14 cellular contexts compared by ENCODE assay signal in genomic region chr10:61994404-61995031, GRCh38.
DNase-seq lines count a peak whose midpoint lies in the region; ATAC-seq and TF ChIP-seq lines count a peak whose summit lies in the region.
"Had no signal": no experiment of that assay in that cellular context is flagged by ENCODE, and none has a peak within 500 bp of the region (broad histone marks: within the 10 kb centered on the region; RNA-seq: fewer than 3 reads in every experiment).

No MANE protein-coding gene starts in this region.

- CTCF ChIA-PET in SK-N-SH (lab: Yijun Ruan, JAX), result interaction anchor here (0.7 kb wide), 1 partner anchor 1343 kb away, joined by 3 read pairs; no protein-coding TSS in a partner anchor
- CTCF ChIA-PET in activated CD4-positive, alpha-beta memory T cell treated with anti-CD3 and anti-CD28 coated beads, Interleukin-2, amount 10 ng/mL, durations not matched to agents 7 days and 5 days (lab: Charles Lee), result interaction anchor here (1.8 to 3.3 kb wide), 2 partner anchors 93 to 98 kb away, joined by 7 to 32 read pairs; partner anchors contain the start of gene ARID5B

- 84% methylated on average over 6 of the region's 6 CpGs for WGBS in SK-N-SH (ENCODE audit: low lambda C conversion rate)

- peak overlapping the region; percentile 59 for H3K4me2 ChIP-seq in SK-N-SH

- peaks cover 2% of the 10 kb centered on the region for H3K9me3 Mint-ChIP-seq in activated CD4-positive, alpha-beta memory T cell treated with anti-CD3 and anti-CD28 coated beads, Interleukin-2, amount 10 ng/mL, durations not matched to agents 7 days and 5 days
- H3K9me3 Mint-ChIP-seq in immature natural killer cell, result no peaks in the 10 kb centered on the region
- H3K9me3 Mint-ChIP-seq in stimulated activated memory B cell treated with anti-CD40 and anti-IgM and Interleukin-4, amounts not matched to agents 10 μg/mL and 1 μg/mL and 100 μg/mL, for 72 hours, result peaks cover 3% of the 10 kb centered on the region

- H3K36me3 ChIP-seq in SK-N-SH (replicated peaks in 1 of 2; ENCODE audit: control insufficient read depth in 1 of 2, insufficient read depth in 2 of 2, low read length in 1 of 2), result peaks cover 2 to 6% of the 10 kb centered on the region in 2 experiments

- TF ChIP-seq RAD21 in SK-N-SH (IDR thresholded peaks at IDR 0.05; ENCODE audit: low read length), result no peak

- no peaks in the 10 kb centered on the region for H3K9me2 ChIP-seq in SK-N-SH

- no peak for DNase-seq in SK-N-SH
- no peak for DNase-seq in activated CD4-positive, alpha-beta memory T cell treated with anti-CD3 and anti-CD28 coated beads, Interleukin-2, amount 10 ng/mL, durations not matched to agents 7 days and 5 days
- DNase-seq in immature natural killer cell, result no peak
- no peak for DNase-seq in SIG-M5 treated with dmso at 0.1 percent for 504 hours (lab: John Stamatoyannopoulos, UW; ENCODE audit: unreplicated experiment)
- no peak for DNase-seq in activated CD8-positive, alpha-beta memory T cell treated with anti-CD3 and anti-CD28 coated beads, Interleukin-2, amount 50 U/mL, for 4 hours
- DNase-seq: ACHN; activated effector memory CD4-positive, alpha-beta T cell treated with Interleukin-2 at 50 U/mL for 16 hours; mesendoderm; MV-4-11; SHP77 treated with DMSO at 0.1 percent for 48 hours; stimulated activated CD4-positive, alpha-beta T cell treated with anti-CD3 and anti-CD28 coated beads, Interleukin-4, amount 100 ng/mL, for 1 hour had no signal

- H3K4me3 ChIP-seq in SK-N-SH (ENCODE audit: low read depth in 2 of 2, low read length in 1 of 2), result no peak overlapping the region; a peak in 2 of 4 replicates

- POLR2A ChIA-PET in SK-N-SH (lab: Yijun Ruan, JAX), result no interaction called here
- POLR2A ChIA-PET in activated CD4-positive, alpha-beta memory T cell treated with anti-CD3 and anti-CD28 coated beads, Interleukin-2, amount 10 ng/mL, durations not matched to agents 7 days and 5 days (lab: Charles Lee), result interaction anchor here (0.8 to 13.5 kb wide), 13 partner anchors 8 to 190 kb away, joined by 3 to 355 read pairs (median 9); partner anchors contain the start of gene ARID5B

- H2AFZ ChIP-seq in SK-N-SH (ENCODE audit: low read depth), result no peak overlapping the region; the same call in 1 of the 2 replicates

- H3K4me1 Mint-ChIP-seq in activated CD4-positive, alpha-beta memory T cell treated with anti-CD3 and anti-CD28 coated beads, Interleukin-2, amount 10 ng/mL, durations not matched to agents 7 days and 5 days, result peaks cover 70% of the 10 kb centered on the region
- H3K4me1 Mint-ChIP-seq in immature natural killer cell, result peaks cover 62 to 75% of the 10 kb centered on the region in 2 donors
- peaks cover 85% of the 10 kb centered on the region for H3K4me1 Mint-ChIP-seq in stimulated activated memory B cell treated with anti-CD40 and anti-IgM and Interleukin-4, amounts not matched to agents 10 μg/mL and 1 μg/mL and 100 μg/mL, for 72 hours

- H4K20me1 ChIP-seq in SK-N-SH (ENCODE audit: insufficient read depth), result no peaks in the 10 kb centered on the region; the same call in 1 of the 2 replicates

- TF ChIP-seq CTCF in SK-N-SH (IDR thresholded peaks at IDR 0.05), result no peak

- no peaks in the 10 kb centered on the region for H3K9me3 ChIP-seq in SK-N-SH

- peaks cover 28% of the 10 kb centered on the region for H3F3A ChIP-seq in SK-N-SH (replicated peaks; ENCODE audit: insufficient read depth)

- H3K27me3 ChIP-seq in SK-N-SH (ENCODE audit: insufficient read depth), result no peaks in the 10 kb centered on the region

- peak overlapping the region; percentile 65; the same call in 1 of the 2 replicates for H3K9ac ChIP-seq in SK-N-SH

- ATAC-seq in SK-N-SH treated with all-trans-retinoic acid at 6 μM for 48 hours (no peak), GM21723 (IDR thresholded peaks at IDR 0.05; ENCODE audit: unreplicated experiment) (no peak)
- no peak for ATAC-seq in stimulated activated memory B cell treated with anti-CD40 and anti-IgM and Interleukin-4, amounts not matched to agents 10 μg/mL and 1 μg/mL and 100 μg/mL, for 72 hours

- TF ChIP-seq EP300 in SK-N-SH (IDR thresholded peaks at IDR 0.05; ENCODE audit: borderline replicate concordance in 1 of 2, low read depth in 1 of 2, low read length in 1 of 2), result no peak

- peak overlapping the region; percentile 91 for H3K27ac Mint-ChIP-seq in activated CD4-positive, alpha-beta memory T cell treated with anti-CD3 and anti-CD28 coated beads, Interleukin-2, amount 10 ng/mL, durations not matched to agents 7 days and 5 days
- H3K27ac Mint-ChIP-seq in immature natural killer cell, result peak overlapping the region; percentile 65 to 95 (median 94)
- H3K27ac Mint-ChIP-seq in stimulated activated memory B cell treated with anti-CD40 and anti-IgM and Interleukin-4, amounts not matched to agents 10 μg/mL and 1 μg/mL and 100 μg/mL, for 72 hours, result peak overlapping the region; percentile 90

- peak overlapping the region; percentile 69 for H3K4me3 Mint-ChIP-seq in activated CD4-positive, alpha-beta memory T cell treated with anti-CD3 and anti-CD28 coated beads, Interleukin-2, amount 10 ng/mL, durations not matched to agents 7 days and 5 days
- peak overlapping the region; percentile 7 to 79 (median 75) for H3K4me3 Mint-ChIP-seq in immature natural killer cell
- H3K4me3 Mint-ChIP-seq in stimulated activated memory B cell treated with anti-CD40 and anti-IgM and Interleukin-4, amounts not matched to agents 10 μg/mL and 1 μg/mL and 100 μg/mL, for 72 hours, result no peak overlapping the region

- no peaks in the 10 kb centered on the region for H3K27me3 Mint-ChIP-seq in activated CD4-positive, alpha-beta memory T cell treated with anti-CD3 and anti-CD28 coated beads, Interleukin-2, amount 10 ng/mL, durations not matched to agents 7 days and 5 days
- H3K27me3 Mint-ChIP-seq in immature natural killer cell (ENCODE audit: low read depth in 3 of 3), result peaks cover 2 to 15% (median 12%) of the 10 kb centered on the region in 3 donors
- H3K27me3 Mint-ChIP-seq in stimulated activated memory B cell treated with anti-CD40 and anti-IgM and Interleukin-4, amounts not matched to agents 10 μg/mL and 1 μg/mL and 100 μg/mL, for 72 hours, result no peaks in the 10 kb centered on the region

- H3K79me2 ChIP-seq in SK-N-SH (ENCODE audit: insufficient read depth), result peaks cover 60% of the 10 kb centered on the region

- peak overlapping the region; percentile 72 to 91; a peak in 3 of 4 replicates for H3K27ac ChIP-seq in SK-N-SH (ENCODE audit: low read depth in 2 of 2, low read length in 1 of 2)

- peaks cover 67% of the 10 kb centered on the region for H3K36me3 Mint-ChIP-seq in activated CD4-positive, alpha-beta memory T cell treated with anti-CD3 and anti-CD28 coated beads, Interleukin-2, amount 10 ng/mL, durations not matched to agents 7 days and 5 days (ENCODE audit: low read depth)
- H3K36me3 Mint-ChIP-seq in immature natural killer cell, result peaks cover 7 to 15% (median 8%) of the 10 kb centered on the region in 3 donors
- peaks cover 72% of the 10 kb centered on the region for H3K36me3 Mint-ChIP-seq in stimulated activated memory B cell treated with anti-CD40 and anti-IgM and Interleukin-4, amounts not matched to agents 10 μg/mL and 1 μg/mL and 100 μg/mL, for 72 hours

- peaks cover 17 to 25% of the 10 kb centered on the region in 2 experiments for H3K4me1 ChIP-seq in SK-N-SH (ENCODE audit: control insufficient read depth in 1 of 2, insufficient read depth in 2 of 2, low read depth in 1 of 2, low read length in 1 of 2)

TF ChIP-seq in SK-N-SH, 30 proteins besides CTCF, POLR2A, EP300 and RAD21 (continues in another document):
- TF ChIP-seq GATA2 (CRISPR knock-in tag; IDR thresholded peaks at IDR 0.05) (no peak), RCOR1 (IDR thresholded peaks at IDR 0.05; ENCODE audit: low read length) (no peak), USF2 (IDR thresholded peaks at IDR 0.05; ENCODE audit: borderline replicate concordance, low read depth, low read length) (no peak), EZH2phosphoT487 (IDR thresholded peaks at IDR 0.05; ENCODE audit: borderline replicate concordance, low read depth) (no peak), TCF12 (IDR thresholded peaks at IDR 0.05) (no peak), RXRA (IDR thresholded peaks at IDR 0.05; ENCODE audit: borderline replicate concordance, low read depth) (no peak), JUND (IDR thresholded peaks at IDR 0.05) (no peak)

TF ChIP-seq in SK-N-SH treated with all-trans-retinoic acid at 6 μM for 48 hours, 23 proteins besides CTCF, POLR2A, EP300 and RAD21 (continues in another document):
- TF ChIP-seq, protein P1, sequence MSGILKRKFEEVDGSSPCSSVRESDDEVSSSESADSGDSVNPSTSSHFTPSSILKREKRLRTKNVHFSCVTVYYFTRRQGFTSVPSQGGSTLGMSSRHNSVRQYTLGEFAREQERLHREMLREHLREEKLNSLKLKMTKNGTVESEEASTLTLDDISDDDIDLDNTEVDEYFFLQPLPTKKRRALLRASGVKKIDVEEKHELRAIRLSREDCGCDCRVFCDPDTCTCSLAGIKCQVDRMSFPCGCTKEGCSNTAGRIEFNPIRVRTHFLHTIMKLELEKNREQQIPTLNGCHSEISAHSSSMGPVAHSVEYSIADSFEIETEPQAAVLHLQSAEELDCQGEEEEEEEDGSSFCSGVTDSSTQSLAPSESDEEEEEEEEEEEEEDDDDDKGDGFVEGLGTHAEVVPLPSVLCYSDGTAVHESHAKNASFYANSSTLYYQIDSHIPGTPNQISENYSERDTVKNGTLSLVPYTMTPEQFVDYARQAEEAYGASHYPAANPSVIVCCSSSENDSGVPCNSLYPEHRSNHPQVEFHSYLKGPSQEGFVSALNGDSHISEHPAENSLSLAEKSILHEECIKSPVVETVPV (CRISPR knock-in tag; IDR thresholded peaks at IDR 0.05), result no peak
- TF ChIP-seq TSHZ2 (CRISPR knock-in tag; IDR thresholded peaks at IDR 0.05), result no peak
